ENCODE assay signal across 9 cellular contexts in the genomic region with DNA sequence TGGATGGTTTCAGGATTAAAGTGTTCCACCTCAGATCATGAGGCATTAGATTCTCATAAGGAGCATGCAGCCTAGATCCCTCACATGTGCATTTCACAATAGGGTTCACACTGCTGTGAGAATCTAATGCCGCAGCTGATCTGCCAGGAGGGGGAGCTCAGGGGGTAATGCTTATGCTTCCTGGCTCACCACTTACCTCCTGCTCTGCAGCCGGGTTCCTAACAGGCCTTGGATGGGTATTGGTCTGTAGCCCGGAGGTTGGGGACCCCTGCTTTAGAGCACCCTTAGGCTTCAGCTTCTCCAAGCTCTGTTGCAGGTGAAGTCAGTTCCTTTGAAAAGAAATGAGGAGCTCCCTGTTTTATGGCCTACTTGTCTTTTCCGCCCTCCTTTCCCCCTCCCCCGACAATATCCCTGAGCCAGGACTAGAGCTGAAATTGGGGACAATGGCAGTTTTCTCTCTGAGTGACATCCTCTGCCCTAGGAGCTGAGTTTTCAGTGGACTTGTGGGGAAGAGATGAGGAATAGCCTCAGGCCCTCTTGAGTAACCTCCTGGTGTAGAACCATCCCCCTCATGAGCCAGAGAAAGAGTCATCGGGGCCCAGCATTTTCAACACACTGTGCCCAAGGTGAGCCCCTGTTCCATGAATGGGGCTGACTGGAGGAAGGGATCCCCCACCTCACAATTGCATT. TPM values are rescaled to one million over a fixed set of nuclear protein-coding genes. Genes with fewer than 3 reads are reported as not detected.
A peak's percentile ranks its signal among the peaks of the same experiment; 100 is the strongest.
DNase-seq lines count a peak whose midpoint lies in the region; ATAC-seq, FAIRE-seq and TF ChIP-seq lines count a peak whose summit lies in the region.
"Had no signal": no experiment of that assay in that cellular context is flagged by ENCODE, and none has a peak within 500 bp of the region (broad histone marks: within the 10 kb centered on the region; RNA-seq: fewer than 3 reads in every experiment).

No MANE protein-coding gene starts in this region.

- TF ChIP-seq CTCF in A549 (IDR thresholded peaks at IDR 0.05): no peak
- TF ChIP-seq CTCF in fibroblast of villous mesenchyme (IDR thresholded peaks at IDR 0.05; ENCODE audit: insufficient read depth, low read depth, low read length): peak; percentile 45
- TF ChIP-seq CTCF in left ventricle myocardium inferior (IDR thresholded peaks at IDR 0.05; ENCODE audit: borderline replicate concordance): no peak
- no peak for TF ChIP-seq CTCF in ovary (IDR thresholded peaks at IDR 0.05)

- TF ChIP-seq RAD21 in A549 (conservative IDR thresholded peaks at IDR 0.05 in 1 of 2, IDR thresholded peaks at IDR 0.05 in 1 of 2): no peak

- 79% methylated on average over 6 of the region's 6 CpGs for WGBS in A549 (ENCODE audit: missing lambda C conversion rate)
- 83 to 92% (median 86%) methylated on average over 6 of the region's 6 CpGs for WGBS in ovary, 3 donors

- H3K4me2 ChIP-seq in A549: no peak overlapping the region

- H3K36me3 ChIP-seq in left ventricle myocardium inferior: no peaks in the 10 kb centered on the region
- no peaks in the 10 kb centered on the region for H3K36me3 ChIP-seq in ovary

- ATAC-seq in A549: peak; percentile 76 to 90; a peak in 5 of 6 replicates
- no peak for ATAC-seq in HG03469 (IDR thresholded peaks at IDR 0.05; ENCODE audit: unreplicated experiment)
- ATAC-seq in HG02840 (IDR thresholded peaks at IDR 0.05; ENCODE audit: low FRiP score, unreplicated experiment): no peak

- DNase-seq in A549 (ENCODE audit: low read depth in 1 of 2, low spot score in 1 of 2) (peak in 1 of 2 experiments; percentile 48), GM12892 (ENCODE audit: insufficient read length) (no peak), RPMI7951 (ENCODE audit: low read depth) (peak; percentile 48), fibroblast of villous mesenchyme (ENCODE audit: low read depth) (peak; percentile 66), left ventricle myocardium inferior (no peak), ovary (no peak)

- H3K9me3 ChIP-seq in A549 (no peaks in the 10 kb centered on the region), left ventricle myocardium inferior (replicated peaks) (no peaks in the 10 kb centered on the region), ovary (no peaks in the 10 kb centered on the region)

- H3K4me3 ChIP-seq in A549 (no peak overlapping the region), fibroblast of villous mesenchyme (ENCODE audit: low read depth, low read length) (no peak overlapping the region), left ventricle myocardium inferior (no peak overlapping the region), ovary (no peak overlapping the region)

- intact Hi-C loops in left ventricle myocardium inferior (cut with micrococcal nuclease) (no loop called here), ovary (cut with DNase I) (no loop called here)

- POLR2A ChIA-PET in A549 (lab: Yijun Ruan, JAX): no interaction called here

- 0 out of 3 replicates have a peak, but pooled peaks cover 3% of the 10 kb centered on the region for H3K4me1 ChIP-seq in A549
- no peaks in the 10 kb centered on the region for H3K4me1 ChIP-seq in left ventricle myocardium inferior
- no peaks in the 10 kb centered on the region for H3K4me1 ChIP-seq in ovary (ENCODE audit: insufficient read depth)

- FAIRE-seq in A549 (lab: Jason Lieb, UNC) (no peak), GM12892 (lab: Jason Lieb, UNC) (peak; percentile 38)
- FAIRE-seq: endometrium had no signal

- H3K27me3 ChIP-seq in left ventricle myocardium inferior (ENCODE audit: low read depth): no peaks in the 10 kb centered on the region
- H3K27me3 ChIP-seq in ovary: no peaks in the 10 kb centered on the region

- TF ChIP-seq EP300 in A549 (IDR thresholded peaks at IDR 0.05) (no peak), ovary (IDR thresholded peaks at IDR 0.05) (no peak)

- H3K27ac ChIP-seq in A549 (no peak overlapping the region), left ventricle myocardium inferior (replicated peaks) (no peak overlapping the region), ovary (no peak overlapping the region)

- TF ChIP-seq POLR2A in A549 (IDR thresholded peaks at IDR 0.05; ENCODE audit: low read length) (no peak), GM12892 (IDR thresholded peaks at IDR 0.05; ENCODE audit: low read depth, low read length) (no peak), ovary (IDR thresholded peaks at IDR 0.05) (no peak)

- CTCF ChIA-PET in A549 (lab: Yijun Ruan, JAX): interaction anchor here (0.6 to 1.7 kb wide), 5 partner anchors 14 to 18 kb away, joined by 3 to 4 read pairs (median 3); partner anchors contain the start of gene MAT2B

TF ChIP-seq in A549, 52 proteins besides CTCF, POLR2A, EP300 and RAD21:
- TF ChIP-seq ATOH8 (CRISPR knock-in tag; IDR thresholded peaks at IDR 0.05; ENCODE audit: low read depth): no peak
- no peak for TF ChIP-seq MYC (IDR thresholded peaks at IDR 0.05; ENCODE audit: borderline replicate concordance, low read length)
- no peak for TF ChIP-seq EHMT2 (IDR thresholded peaks at IDR 0.05; ENCODE audit: low read depth)
- TF ChIP-seq FOSB (CRISPR knock-in tag; IDR thresholded peaks at IDR 0.05): no peak
- no peak for TF ChIP-seq NR3C1 (IDR thresholded peaks at IDR 0.05)
- no peak for TF ChIP-seq HDAC2 (IDR thresholded peaks at IDR 0.05)
- 0 out of 4 replicates have a peak, but pooled peaks of 1 of the 2 experiments have one; percentile 20 for TF ChIP-seq CEBPB (IDR thresholded peaks at IDR 0.05)

RNA-seq across cellular contexts. Expression of gene MAT2B, which starts 16.2 kb away (rescaled TPM):
- 54.9 and 74.0 TPM in 2 replicates for polyA plus RNA-seq in A549 (2011; rRNA removed)
- 19.4 and 22.0 TPM in 2 replicates for polyA plus RNA-seq in A549 (2012; cell fraction: cytosol; rRNA removed)
- 5.9 and 11.4 TPM in 2 replicates for polyA plus RNA-seq in A549 (2012; cell fraction: nucleus; rRNA removed)
- polyA plus RNA-seq in A549 (2017; fragmentation: RNase III; extraction: RNeasy Plus Mini Kit Qiagen cat#74134 plus additional on column Dnase treatment): 51.4 to 60.7 TPM (median 58.6 TPM) in 3 replicates
- 31.1 and 32.0 TPM in 2 replicates for polyA minus RNA-seq in A549 (2011; rRNA and poly(A)+ RNA removed)
- 86.3 TPM for polyA plus RNA-seq in GM12892 (2012; ENCODE audit: missing spikeins)
- total RNA-seq in RPMI7951 (2014; rRNA removed; shearing (Covaris generic)): 59.1 and 68.0 TPM in 2 replicates
- total RNA-seq in fibroblast of villous mesenchyme: 38.7 and 73.0 TPM in 2 replicates
- 69.2 TPM for total RNA-seq in left ventricle myocardium inferior
- total RNA-seq in ovary: 10 to 100 TPM; 46.6 to 67.8 (median 54.0) TPM
- polyA plus RNA-seq in ovary: 10 to 100 TPM; 81.6 to 83.0 TPM

RNA-seq across cellular contexts. Expression of gene HMMR, which starts 28.8 kb away (rescaled TPM):
- 32.9 and 66.0 TPM in 2 replicates for polyA plus RNA-seq in A549 (2011; rRNA removed)
- 7.0 and 8.2 TPM in 2 replicates for polyA plus RNA-seq in A549 (2012; cell fraction: cytosol; rRNA removed)
- 6.1 and 8.7 TPM in 2 replicates for polyA plus RNA-seq in A549 (2012; cell fraction: nucleus; rRNA removed)
- polyA plus RNA-seq in A549 (2017; fragmentation: RNase III; extraction: RNeasy Plus Mini Kit Qiagen cat#74134 plus additional on column Dnase treatment): 30.7 to 38.4 TPM (median 34.0 TPM) in 3 replicates
- polyA minus RNA-seq in A549 (2011; rRNA and poly(A)+ RNA removed): 4.0 and 7.4 TPM in 2 replicates
- 38.0 TPM for polyA plus RNA-seq in GM12892 (2012; ENCODE audit: missing spikeins)
- 70.5 and 79.3 TPM in 2 replicates for total RNA-seq in RPMI7951 (2014; rRNA removed; shearing (Covaris generic))
- 10.0 and 32.8 TPM in 2 replicates for total RNA-seq in fibroblast of villous mesenchyme
- 0.91 TPM for total RNA-seq in left ventricle myocardium inferior
- 1 to 10 TPM in 1 of 7 donors, under 1 TPM in 5, not detected in 1; 0.10 to 1.4 (median 0.27) TPM for total RNA-seq in ovary
- under 1 TPM; 0.23 to 0.77 TPM for polyA plus RNA-seq in ovary

RNA-seq across cellular contexts. Expression of gene NUDCD2, which starts 29.3 kb away (rescaled TPM):
- polyA plus RNA-seq in A549 (2011; rRNA removed) (17.0 and 22.3 TPM in 2 replicates), A549 (2017; fragmentation: RNase III; extraction: RNeasy Plus Mini Kit Qiagen cat#74134 plus additional on column Dnase treatment) (37.1 to 43.9 TPM (median 38.4 TPM) in 3 replicates), ovary (1 to 10 TPM; 8.4 to 9.5 TPM)
- 8.2 and 9.1 TPM in 2 replicates for polyA plus RNA-seq in A549 (2012; cell fraction: cytosol; rRNA removed)
- polyA plus RNA-seq in A549 (2012; cell fraction: nucleus; rRNA removed): 3.4 and 5.4 TPM in 2 replicates
- polyA minus RNA-seq in A549 (2011; rRNA and poly(A)+ RNA removed): 2.6 and 4.3 TPM in 2 replicates
- polyA plus RNA-seq in GM12892 (2012; ENCODE audit: missing spikeins): 17.3 TPM
- 7.3 and 10.4 TPM in 2 replicates for total RNA-seq in RPMI7951 (2014; rRNA removed; shearing (Covaris generic))
- total RNA-seq in fibroblast of villous mesenchyme (6.4 and 7.8 TPM in 2 replicates), left ventricle myocardium inferior (13.0 TPM), ovary (10 to 100 TPM in 6 of 7 donors, 1 to 10 TPM in 1; 6.8 to 26.0 (median 19.6) TPM)

RNA-seq across cellular contexts. Expression of gene CCNG1, which starts 51.8 kb away (rescaled TPM):
- polyA plus RNA-seq in A549 (2011; rRNA removed) (76.5 and 80.5 TPM in 2 replicates), A549 (2017; fragmentation: RNase III; extraction: RNeasy Plus Mini Kit Qiagen cat#74134 plus additional on column Dnase treatment) (69.5 to 80.8 TPM (median 80.3 TPM) in 3 replicates), ovary (100 to 1,000 TPM; 158 to 168 TPM)
- 15.9 and 17.9 TPM in 2 replicates for polyA plus RNA-seq in A549 (2012; cell fraction: cytosol; rRNA removed)
- polyA plus RNA-seq in A549 (2012; cell fraction: nucleus; rRNA removed): 6.6 and 7.1 TPM in 2 replicates
- polyA minus RNA-seq in A549 (2011; rRNA and poly(A)+ RNA removed): 37.5 and 47.7 TPM in 2 replicates
- 227 TPM for polyA plus RNA-seq in GM12892 (2012; ENCODE audit: missing spikeins)
- 190 and 272 TPM in 2 replicates for total RNA-seq in RPMI7951 (2014; rRNA removed; shearing (Covaris generic))
- total RNA-seq in fibroblast of villous mesenchyme (228 and 319 TPM in 2 replicates), left ventricle myocardium inferior (80.8 TPM), ovary (100 to 1,000 TPM; 155 to 250 (median 211) TPM)

Comparison
In these comparisons a context has a peak if more than half of its experiments do, and no peak if none do; other contexts are left out.
1. ATAC-seq: peak in A549 (2 of 2); none in HG03469 (single experiment) and HG02840 (single experiment).
2. DNase-seq: peak in RPMI7951 (single experiment) and fibroblast of villous mesenchyme (single experiment); none in GM12892 (single experiment), left ventricle myocardium inferior (single experiment) and ovary (0 of 5).